Comparison of ENCODE assay signal across 24 cellular contexts in the genomic region with DNA sequence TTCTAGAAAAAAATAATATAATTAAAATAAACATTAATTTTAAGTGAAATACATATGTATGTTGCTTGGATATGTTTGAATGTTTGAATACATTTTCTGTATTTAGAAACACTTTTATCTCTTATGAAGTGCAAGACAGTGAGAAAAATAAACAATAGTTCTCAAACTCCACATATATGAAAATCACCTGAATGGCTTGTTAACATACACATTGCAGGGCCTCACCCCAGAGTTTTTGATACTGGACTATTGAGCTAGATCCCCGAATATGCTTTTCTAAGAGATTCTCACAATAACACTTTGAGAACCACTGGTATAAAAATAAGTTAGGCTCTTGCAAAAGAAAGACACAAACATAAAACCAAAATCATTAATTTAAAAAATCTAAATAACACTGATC.
"Had no signal": no experiment of that assay in that cellular context is flagged by ENCODE, and none has a peak within 500 bp of the region (broad histone marks: within the 10 kb centered on the region; RNA-seq: fewer than 3 reads in every experiment).

No MANE protein-coding gene starts in this region.

- H3K4me3 Mint-ChIP-seq: stimulated activated effector memory CD8-positive, alpha-beta T cell treated with anti-CD3 and anti-CD28 coated beads, Interleukin-12 subunit alpha, Interleukin-12 subunit beta, amount 100 ng/mL, for 72 hours; stimulated activated memory B cell treated with anti-CD40 and anti-IgM and Interleukin-4, amounts not matched to agents 10 μg/mL and 1 μg/mL and 100 μg/mL, for 72 hours; stimulated activated naive B cell treated with anti-CD40 and anti-IgM and Interleukin-4, amounts not matched to agents 10 μg/mL and 1 μg/mL and 100 μg/mL, for 72 hours; stimulated activated naive CD8-positive, alpha-beta T cell treated with anti-CD3 and anti-CD28 coated beads, Interleukin-15, amount 100 ng/mL, for 72 hours; stimulated activated naive CD8-positive, alpha-beta T cell treated with anti-CD3 and anti-CD28 coated beads, Interleukin-15, Interleukin-2, amounts not matched to agents 100 ng/mL and 50 ng/mL, for 24 hours; type B pancreatic cell had no signal

- H3K36me3 Mint-ChIP-seq: stimulated activated effector memory CD8-positive, alpha-beta T cell treated with anti-CD3 and anti-CD28 coated beads, Interleukin-12 subunit alpha, Interleukin-12 subunit beta, amount 100 ng/mL, for 72 hours; stimulated activated memory B cell treated with anti-CD40 and anti-IgM and Interleukin-4, amounts not matched to agents 10 μg/mL and 1 μg/mL and 100 μg/mL, for 72 hours; stimulated activated naive B cell treated with anti-CD40 and anti-IgM and Interleukin-4, amounts not matched to agents 10 μg/mL and 1 μg/mL and 100 μg/mL, for 72 hours; type B pancreatic cell had no signal

- H3K9me3 Mint-ChIP-seq: stimulated activated naive CD8-positive, alpha-beta T cell treated with anti-CD3 and anti-CD28 coated beads, Interleukin-15, amount 100 ng/mL, for 72 hours; type B pancreatic cell had no signal

- H3K27ac Mint-ChIP-seq: stimulated activated effector memory CD8-positive, alpha-beta T cell treated with anti-CD3 and anti-CD28 coated beads, Interleukin-12 subunit alpha, Interleukin-12 subunit beta, amount 100 ng/mL, for 72 hours; stimulated activated memory B cell treated with anti-CD40 and anti-IgM and Interleukin-4, amounts not matched to agents 10 μg/mL and 1 μg/mL and 100 μg/mL, for 72 hours; stimulated activated naive B cell treated with anti-CD40 and anti-IgM and Interleukin-4, amounts not matched to agents 10 μg/mL and 1 μg/mL and 100 μg/mL, for 72 hours; stimulated activated naive CD8-positive, alpha-beta T cell treated with anti-CD3 and anti-CD28 coated beads, Interleukin-15, amount 100 ng/mL, for 72 hours; stimulated activated naive CD8-positive, alpha-beta T cell treated with anti-CD3 and anti-CD28 coated beads, Interleukin-15, Interleukin-2, amounts not matched to agents 100 ng/mL and 50 ng/mL, for 24 hours; type B pancreatic cell had no signal

- H3K4me1 Mint-ChIP-seq: stimulated activated effector memory CD8-positive, alpha-beta T cell treated with anti-CD3 and anti-CD28 coated beads, Interleukin-12 subunit alpha, Interleukin-12 subunit beta, amount 100 ng/mL, for 72 hours; stimulated activated memory B cell treated with anti-CD40 and anti-IgM and Interleukin-4, amounts not matched to agents 10 μg/mL and 1 μg/mL and 100 μg/mL, for 72 hours; stimulated activated naive B cell treated with anti-CD40 and anti-IgM and Interleukin-4, amounts not matched to agents 10 μg/mL and 1 μg/mL and 100 μg/mL, for 72 hours; stimulated activated naive CD8-positive, alpha-beta T cell treated with anti-CD3 and anti-CD28 coated beads, Interleukin-15, amount 100 ng/mL, for 72 hours had no signal

- DNase-seq: stimulated activated CD4-positive, alpha-beta T cell treated with anti-CD3 and anti-CD28 coated beads, Interleukin-2, amount 100 ng/mL, for 48 hours; stimulated activated CD4-positive, alpha-beta T cell treated with anti-CD3 and anti-CD28 coated beads, Interleukin-4, amount 100 ng/mL, for 1 hour; stimulated activated CD4-positive, alpha-beta T cell treated with anti-CD3 and anti-CD28 coated beads, Interleukin-4, amount 100 ng/mL, for 24 hours; stimulated activated CD4-positive, alpha-beta T cell treated with anti-CD3 and anti-CD28 coated beads, Interleukin-4, amount 100 ng/mL, for 4 hours; stimulated activated CD8-positive, alpha-beta memory T cell treated with anti-CD3 and anti-CD28 coated beads, Interleukin-4, amount 100 ng/mL, for 48 hours; stimulated activated naive B cell treated with anti-CD40 and anti-IgM and Interleukin-4, amounts not matched to agents 10 μg/mL and 1 μg/mL and 100 μg/mL, for 72 hours; stimulated activated naive CD4-positive, alpha-beta T cell; stimulated activated naive CD4-positive, alpha-beta T cell treated with Interleukin-2 at 50 U/mL for 16 hours; stimulated activated naive CD8-positive, alpha-beta T cell treated with anti-CD3 and anti-CD28 coated beads, Interleukin-15, amount 100 ng/mL, for 72 hours; stimulated activated naive CD8-positive, alpha-beta T cell treated with anti-CD3 and anti-CD28 coated beads, Interleukin-15, Interleukin-2, amounts not matched to agents 100 U/mL and 50 U/mL, for 24 hours; stomach; substantia nigra; testis; thyroid gland; tibial artery; transverse colon; trophoblast cell; upper lobe of left lung; upper lobe of right lung; uterus had no signal

- H3K27me3 Mint-ChIP-seq: stimulated activated memory B cell treated with anti-CD40 and anti-IgM and Interleukin-4, amounts not matched to agents 10 μg/mL and 1 μg/mL and 100 μg/mL, for 72 hours; stimulated activated naive B cell treated with anti-CD40 and anti-IgM and Interleukin-4, amounts not matched to agents 10 μg/mL and 1 μg/mL and 100 μg/mL, for 72 hours; stimulated activated naive CD8-positive, alpha-beta T cell treated with anti-CD3 and anti-CD28 coated beads, Interleukin-15, amount 100 ng/mL, for 72 hours; stimulated activated naive CD8-positive, alpha-beta T cell treated with anti-CD3 and anti-CD28 coated beads, Interleukin-15, Interleukin-2, amounts not matched to agents 100 ng/mL and 50 ng/mL, for 24 hours; type B pancreatic cell had no signal

- ATAC-seq: stimulated activated effector memory CD8-positive, alpha-beta T cell treated with anti-CD3 and anti-CD28 coated beads, Interleukin-12 subunit alpha, Interleukin-12 subunit beta, amount 100 ng/mL, for 72 hours; stimulated activated memory B cell treated with anti-CD40 and anti-IgM and Interleukin-4, amounts not matched to agents 10 μg/mL and 1 μg/mL and 100 μg/mL, for 72 hours; stimulated activated naive B cell treated with anti-CD40 and anti-IgM and Interleukin-4, amounts not matched to agents 10 μg/mL and 1 μg/mL and 100 μg/mL, for 72 hours; stimulated activated naive CD8-positive, alpha-beta T cell treated with anti-CD3 and anti-CD28 coated beads, Interleukin-15, amount 100 ng/mL, for 72 hours; stimulated activated naive CD8-positive, alpha-beta T cell treated with anti-CD3 and anti-CD28 coated beads, Interleukin-15, Interleukin-2, amounts not matched to agents 100 U/mL and 50 U/mL, for 24 hours; upper lobe of right lung had no signal
